In the genomic region with DNA sequence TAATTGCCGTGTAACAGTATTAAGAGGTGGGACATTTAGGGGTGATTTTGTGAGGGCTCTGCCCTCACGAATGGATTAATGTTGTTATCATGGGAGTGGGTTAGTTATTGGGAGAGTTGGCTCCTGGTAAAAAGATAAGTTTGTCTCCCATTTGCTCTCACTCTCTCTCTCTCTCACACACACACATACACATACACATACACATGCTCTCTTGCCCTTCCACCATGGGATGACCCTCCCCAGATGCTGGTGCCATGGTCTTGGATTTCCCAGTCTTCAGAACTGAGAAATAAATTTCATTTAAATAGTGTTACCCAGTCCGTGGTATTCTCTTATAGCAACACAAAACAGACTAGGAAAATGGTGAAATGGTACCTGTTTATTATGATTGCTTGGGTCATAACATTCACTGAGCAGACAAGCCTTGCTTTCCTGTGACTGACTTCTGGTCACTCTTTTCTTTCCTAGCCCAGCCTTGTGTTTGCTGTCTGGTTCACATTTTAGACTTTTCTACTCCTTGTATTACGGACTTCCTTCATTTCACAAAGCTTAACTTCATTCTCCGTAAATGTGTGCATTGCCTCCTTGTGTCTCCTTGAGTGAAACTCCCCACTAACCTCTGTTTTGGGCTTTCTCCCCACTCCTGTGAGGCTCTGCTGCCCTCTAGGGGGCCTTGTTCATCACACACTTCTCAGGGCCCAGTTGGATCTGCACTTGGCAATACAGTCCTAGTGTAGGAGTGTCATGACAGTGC, we compare ENCODE assay signal across 8 cellular contexts.
DNase-seq lines count a peak whose midpoint lies in the region; ATAC-seq lines count a peak whose summit lies in the region.

No MANE protein-coding gene starts in this region.

- peak in 12 of 14 donors; percentile 1 to 71 (median 53) for DNase-seq in C1 segment of cervical spinal cord (lab: John Stamatoyannopoulos, UW)
- peak; percentile 92 for DNase-seq in NCI-H69 (lab: John Stamatoyannopoulos, UW)
- peak; percentile 85 for DNase-seq in activated CD4-positive, alpha-beta memory T cell treated with anti-CD3 and anti-CD28 coated beads for 36 hours
- DNase-seq in effector CD8-positive, alpha-beta T cell (lab: John Stamatoyannopoulos, UW) = peak; percentile 55
- peak; percentile 90 for DNase-seq in mesendoderm
- peak; percentile 51 to 59 for DNase-seq in stimulated activated CD8-positive, alpha-beta memory T cell treated with anti-CD3 and anti-CD28 coated beads, Interleukin-2, amount 100 ng/mL, for 48 hours (ENCODE audit: low read depth in 2 of 2)

- no peak overlapping the region for H3K9ac ChIP-seq in mesendoderm (ENCODE audit: low read length)

- H3K36me3 Mint-ChIP-seq in activated CD4-positive, alpha-beta memory T cell treated with anti-CD3 and anti-CD28 coated beads for 36 hours = no peaks in the 10 kb centered on the region

- H3K27ac ChIP-seq in mesendoderm (ENCODE audit: low read depth, low read length) = no peak overlapping the region

- no peak overlapping the region for H2AK5ac ChIP-seq in mesendoderm (ENCODE audit: low read length)

- CTCF ChIA-PET in activated CD4-positive, alpha-beta memory T cell treated with anti-CD3 and anti-CD28 coated beads for 36 hours (lab: Charles Lee) = interaction anchor here (0.5 to 4.4 kb wide), 22 partner anchors 8 to 666 kb away, joined by 3 to 50 read pairs (median 4); a partner anchor contains a TSS

- no peaks in the 10 kb centered on the region for H3K36me3 ChIP-seq in mesendoderm (ENCODE audit: control insufficient read depth, insufficient read depth, low read length)

- no peak overlapping the region for H2BK5ac ChIP-seq in mesendoderm (ENCODE audit: low read length)

- intact Hi-C loops in activated CD4-positive, alpha-beta memory T cell treated with anti-CD3 and anti-CD28 coated beads for 36 hours (cut with micrococcal nuclease) = loop anchor here (1.0 to 5.0 kb wide), 8 partner anchors 59 to 1191 kb away; a partner anchor contains a TSS

- H3K18ac ChIP-seq in mesendoderm (ENCODE audit: low read length) = no peak overlapping the region

- no peaks in the 10 kb centered on the region for H3K27me3 ChIP-seq in mesendoderm (ENCODE audit: insufficient read depth, low read length, poor library complexity)

- H3K4me3 ChIP-seq in mesendoderm (ENCODE audit: low read length) = no peak overlapping the region

- H2BK120ac ChIP-seq in mesendoderm (ENCODE audit: low read depth, low read length) = no peak overlapping the region

- no peak overlapping the region for H4K5ac ChIP-seq in mesendoderm (ENCODE audit: low read length)

- H3K4me3 Mint-ChIP-seq in activated CD4-positive, alpha-beta memory T cell treated with anti-CD3 and anti-CD28 coated beads for 36 hours = no peak overlapping the region

- H3K4me1 Mint-ChIP-seq in activated CD4-positive, alpha-beta memory T cell treated with anti-CD3 and anti-CD28 coated beads for 36 hours (ENCODE audit: low read depth) = peaks cover 11% of the 10 kb centered on the region

- H2BK15ac ChIP-seq in mesendoderm (replicated peaks; ENCODE audit: low read depth) = no peak overlapping the region

- no peak overlapping the region for H4K8ac ChIP-seq in mesendoderm (ENCODE audit: low read depth, low read length)

- H3K4me1 ChIP-seq in mesendoderm (ENCODE audit: control insufficient read depth, low read depth, low read length) = no peaks in the 10 kb centered on the region

- ATAC-seq in GM19035 (IDR thresholded peaks at IDR 0.05; ENCODE audit: unreplicated experiment) (peak; percentile 100), HG03196 (IDR thresholded peaks at IDR 0.05; ENCODE audit: unreplicated experiment) (peak; percentile 98)

- H3K56ac ChIP-seq in mesendoderm (ENCODE audit: low read length) = no peak overlapping the region

- no peak overlapping the region for H3K4ac ChIP-seq in mesendoderm (ENCODE audit: low read depth, low read length)

- no CpG with 5 or more reads among the region's 5 CpGs for WGBS in mesendoderm (ENCODE audit: extremely low coverage, insufficient coverage, low lambda C conversion rate)

- no peaks in the 10 kb centered on the region for H3K27me3 Mint-ChIP-seq in activated CD4-positive, alpha-beta memory T cell treated with anti-CD3 and anti-CD28 coated beads for 36 hours

- H3K23ac ChIP-seq in mesendoderm (ENCODE audit: low read length) = no peak overlapping the region

- no peak overlapping the region for H3K4me2 ChIP-seq in mesendoderm (ENCODE audit: low read length)

- no peaks in the 10 kb centered on the region for H3K79me2 ChIP-seq in mesendoderm (ENCODE audit: control insufficient read depth, insufficient read depth, low read length)

- H3K79me1 ChIP-seq in mesendoderm (ENCODE audit: low read length) = no peaks in the 10 kb centered on the region

- H3K9me3 Mint-ChIP-seq in activated CD4-positive, alpha-beta memory T cell treated with anti-CD3 and anti-CD28 coated beads for 36 hours = no peaks in the 10 kb centered on the region

- POLR2A ChIA-PET in activated CD4-positive, alpha-beta memory T cell treated with anti-CD3 and anti-CD28 coated beads for 36 hours (lab: Charles Lee) = no interaction called here

- H3K27ac Mint-ChIP-seq in activated CD4-positive, alpha-beta memory T cell treated with anti-CD3 and anti-CD28 coated beads for 36 hours = no peak overlapping the region
